In the genomic region with DNA sequence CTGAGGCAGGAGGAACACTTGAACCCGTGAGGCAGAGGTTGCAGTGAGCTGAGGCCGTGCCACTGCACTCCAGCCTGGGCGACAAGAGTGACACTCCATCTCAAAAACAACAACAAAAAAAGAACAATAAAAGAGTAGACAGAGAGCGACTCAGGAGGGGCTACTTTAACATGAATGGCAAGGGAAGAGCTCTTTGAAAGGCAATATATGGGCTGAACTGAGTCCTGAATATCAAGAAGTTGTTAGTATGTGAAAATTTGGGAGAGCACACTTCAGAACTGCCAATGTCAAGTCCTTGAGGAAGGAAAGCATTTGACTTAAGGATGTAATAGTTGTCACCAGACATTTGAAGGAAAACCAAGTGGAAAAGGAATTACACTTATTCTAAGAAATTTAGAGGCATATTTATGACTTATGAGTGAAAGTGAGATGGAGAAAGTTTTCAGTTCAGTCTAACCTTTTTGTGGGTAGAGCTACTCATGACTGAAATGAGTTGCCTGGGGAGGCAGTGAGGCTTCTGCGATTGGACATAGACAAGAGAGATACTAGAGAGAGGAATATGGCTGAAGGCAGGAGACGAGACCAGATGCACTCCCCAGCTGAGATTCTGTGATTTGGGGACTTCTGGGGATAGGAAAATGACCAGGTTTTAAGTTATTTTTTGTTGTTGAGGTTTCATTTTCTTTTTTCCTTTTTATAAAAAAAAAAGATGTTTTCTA, we compare ENCODE assay signal across 16 cellular contexts. TPM values are rescaled to one million over a fixed set of nuclear protein-coding genes. Genes with fewer than 3 reads are reported as not detected.
DNase-seq lines count a peak whose midpoint lies in the region; ATAC-seq and TF ChIP-seq lines count a peak whose summit lies in the region.
"Had no signal": no experiment of that assay in that cellular context is flagged by ENCODE, and none has a peak within 500 bp of the region (broad histone marks: within the 10 kb centered on the region; RNA-seq: fewer than 3 reads in every experiment).

No MANE protein-coding gene starts in this region.

- TF ChIP-seq CTCF in GM13976 (IDR thresholded peaks at IDR 0.05; ENCODE audit: borderline replicate concordance, control extremely low read depth, extremely low read depth, insufficient read depth, missing control alignments) = no peak
- no peak for TF ChIP-seq CTCF in heart left ventricle (IDR thresholded peaks at IDR 0.05)

- intact Hi-C loops in heart left ventricle (cut with DNase I) = loop anchor here in 1 of 10 donors (10.0 kb wide), 1 partner anchor 176 kb away; no protein-coding TSS in a partner anchor

- WGBS in heart left ventricle, 4 donors = 86 to 92% (median 90%) methylated on average over 6 of the region's 6 CpGs

- ATAC-seq in GM18868 (IDR thresholded peaks at IDR 0.05; ENCODE audit: unreplicated experiment) = peak; percentile 81
- peak; percentile 68 for ATAC-seq in HG02642 (IDR thresholded peaks at IDR 0.05; ENCODE audit: poor library complexity, unreplicated experiment)
- no peak for ATAC-seq in HG03354 (IDR thresholded peaks at IDR 0.05; ENCODE audit: poor library complexity, severe bottlenecking, unreplicated experiment)
- ATAC-seq in heart left ventricle = no peak
- ATAC-seq: natural killer cell had no signal

- H3K27me3 ChIP-seq in heart left ventricle = no peaks in the 10 kb centered on the region
- H3K27me3 ChIP-seq: BLaER1 treated with 17β-estradiol and CSF1 and Interleukin-3, amounts not matched to agents 10 nM and 100 nM had no signal

- H3K4me1 ChIP-seq in heart left ventricle = no peaks in the 10 kb centered on the region
- H3K4me1 ChIP-seq: BLaER1 treated with 17β-estradiol and CSF1 and Interleukin-3, amounts not matched to agents 10 nM and 100 nM had no signal

- no peaks in the 10 kb centered on the region for H3K36me3 ChIP-seq in heart left ventricle
- H3K36me3 ChIP-seq: BLaER1 treated with 17β-estradiol and CSF1 and Interleukin-3, amounts not matched to agents 10 nM and 100 nM; thoracic aorta had no signal

- no peak overlapping the region for H3K27ac ChIP-seq in heart left ventricle
- H3K27ac ChIP-seq: BLaER1 treated with 17β-estradiol and CSF1 and Interleukin-3, amounts not matched to agents 10 nM and 100 nM; PC-9; thoracic aorta had no signal

- no peak for TF ChIP-seq POLR2A in heart left ventricle (IDR thresholded peaks at IDR 0.05)

- peak; percentile 58 for DNase-seq in GM13976 (ENCODE audit: low spot score)
- peak; percentile 35 to 42 for DNase-seq in activated T-cell treated with anti-CD3 and anti-CD28 coated beads, Interleukin-2, amount 50 U/mL, for 48 hours
- DNase-seq in epidermal melanocyte (ENCODE audit: insufficient read length, low spot score) = no peak
- DNase-seq in ecto neural progenitor cell (ENCODE audit: low spot score) = no peak
- no peak for DNase-seq in heart left ventricle
- DNase-seq: amniotic stem cell, natural killer cell, NCI-H2029 treated with DMSO at 0.1 percent for 48 hours, NCI-H526 treated with DMSO at 0.1 percent for 48 hours, PC-9 had no signal

- no peak overlapping the region for H3K4me3 ChIP-seq in heart left ventricle
- H3K4me3 ChIP-seq: BLaER1 treated with 17β-estradiol and CSF1 and Interleukin-3, amounts not matched to agents 10 nM and 100 nM; lung; PC-9; thoracic aorta had no signal

- no peaks in the 10 kb centered on the region for H3K9me3 ChIP-seq in heart left ventricle
- H3K9me3 ChIP-seq: BLaER1 treated with 17β-estradiol and CSF1 and Interleukin-3, amounts not matched to agents 10 nM and 100 nM; thoracic aorta had no signal

- in situ Hi-C loops in GM13976 (cut with MboI; ENCODE audit: low sequenced_read_pairs, unreplicated experiment) = loop anchor here (25.0 kb wide), 1 partner anchor 974 kb away; no protein-coding TSS in a partner anchor

RNA-seq across cellular contexts. Expression of a gene that starts 48.6 kb away (rescaled TPM):
- total RNA-seq in heart left ventricle = 10 to 100 TPM in 2 of 9 donors, 1 to 10 TPM in 7; 5.1 to 16.7 (median 7.4) TPM
- 1 to 10 TPM; 1.9 TPM for polyA plus RNA-seq in heart left ventricle

RNA-seq across cellular contexts. Expression of a gene that starts 56.9 kb away (rescaled TPM):
- 10 to 100 TPM; 15.4 to 34.1 (median 22.4) TPM for total RNA-seq in heart left ventricle
- polyA plus RNA-seq in heart left ventricle = 10 to 100 TPM; 24.5 to 38.7 TPM

Comparison
In these comparisons a context has a peak if more than half of its experiments do, and no peak if none do; other contexts are left out.
1. DNase-seq: peak in GM13976 (single experiment) and activated T-cell treated with anti-CD3 and anti-CD28 coated beads, Interleukin-2, amount 50 U/mL, for 48 hours (2 of 2); none in epidermal melanocyte (single experiment), ecto neural progenitor cell (single experiment) and heart left ventricle (0 of 5).
2. ATAC-seq: peak in GM18868 (single experiment) and HG02642 (single experiment); none in HG03354 (single experiment) and heart left ventricle (0 of 4).